Comparison of ENCODE assay signal across 8 cellular contexts in the genomic region with DNA sequence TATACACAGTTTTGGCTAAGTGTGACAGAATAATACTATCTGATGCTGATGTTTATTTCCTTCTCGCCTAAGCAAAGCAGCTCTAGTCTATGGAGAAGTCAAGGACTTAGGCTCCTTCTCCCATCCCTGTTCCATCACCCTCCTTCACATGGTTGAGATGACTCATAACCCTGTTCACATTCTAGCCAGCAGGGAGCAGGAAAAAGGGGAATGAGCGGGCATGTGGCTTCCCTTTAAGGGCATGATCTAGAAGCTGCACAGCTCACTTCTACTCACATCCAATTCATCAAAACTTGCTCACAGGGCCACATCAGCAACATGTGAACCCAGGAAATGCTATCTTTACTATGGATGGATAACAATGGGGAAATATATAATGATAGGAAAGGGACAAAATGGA. TPM values are rescaled to one million over a fixed set of nuclear protein-coding genes. Genes with fewer than 3 reads are reported as not detected.
DNase-seq lines count a peak whose midpoint lies in the region; ATAC-seq and TF ChIP-seq lines count a peak whose summit lies in the region.

No MANE protein-coding gene starts in this region.

- no peak overlapping the region for H3K4me3 ChIP-seq in Caco-2 (ENCODE audit: low read depth, low read length)
- H3K4me3 ChIP-seq in thyroid gland (replicated peaks in 1 of 3): no peak overlapping the region

- POLR2A ChIA-PET in Caco-2 (lab: Charles Lee): no interaction called here
- POLR2A ChIA-PET in naive thymus-derived CD8-positive, alpha-beta T cell (lab: Charles Lee): no interaction called here

- peaks cover 12% of the 10 kb centered on the region for H3K4me1 Mint-ChIP-seq in Caco-2 (ENCODE audit: low read depth, unreplicated experiment)
- peaks cover 50 to 85% (median 81%) of the 10 kb centered on the region in 4 donors for H3K4me1 Mint-ChIP-seq in naive thymus-derived CD8-positive, alpha-beta T cell

- no peaks in the 10 kb centered on the region for H3K27me3 Mint-ChIP-seq in Caco-2 (ENCODE audit: insufficient read depth, unreplicated experiment)
- H3K27me3 Mint-ChIP-seq in naive thymus-derived CD8-positive, alpha-beta T cell: no peaks in the 10 kb centered on the region

- H3K4me1 ChIP-seq in Caco-2: peaks cover 16% of the 10 kb centered on the region
- H3K4me1 ChIP-seq in thyroid gland: peaks cover 4 to 7% of the 10 kb centered on the region in 2 donors

- TF ChIP-seq POLR2A in thyroid gland (IDR thresholded peaks at IDR 0.05): no peak

- H3K27ac ChIP-seq in thyroid gland: no peak overlapping the region

- H3K9me3 Mint-ChIP-seq in Caco-2 (ENCODE audit: unreplicated experiment): no peaks in the 10 kb centered on the region
- peaks cover 0 to 2% (median 0%) of the 10 kb centered on the region in 9 donors for H3K9me3 Mint-ChIP-seq in naive thymus-derived CD8-positive, alpha-beta T cell

- CTCF ChIA-PET in Caco-2 (lab: Charles Lee): no interaction called here

- H3K36me3 ChIP-seq in Caco-2 (ENCODE audit: control insufficient read depth, insufficient read depth, low read length) (no peaks in the 10 kb centered on the region), thyroid gland (no peaks in the 10 kb centered on the region)

- TF ChIP-seq CTCF in Caco-2 (IDR thresholded peaks at IDR 0.05; ENCODE audit: insufficient read depth in 1 of 2, low read depth in 1 of 2, low read length in 1 of 2, severe bottlenecking in 1 of 2, unreplicated experiment in 1 of 2): no peak
- no peak for TF ChIP-seq CTCF in thyroid gland (IDR thresholded peaks at IDR 0.05)

- BruUV-seq in Caco-2 (replicated peaks; lab: Mats Ljungman, UMichigan): no TSS peak

- no peaks in the 10 kb centered on the region for H3K9me3 ChIP-seq in Caco-2
- no peaks in the 10 kb centered on the region for H3K9me3 ChIP-seq in thyroid gland

- DNase-seq in Caco-2 (peak; percentile 28 to 35), MV-4-11 (lab: John Stamatoyannopoulos, UW) (peak; percentile 39), dedifferentiated amniotic fluid mesenchymal stem cell (ENCODE audit: extremely low spot score) (peak; percentile 58), thyroid gland (no peak), Ammon's horn (ENCODE audit: low spot score) (no peak)
- DNase-seq in naive thymus-derived CD8-positive, alpha-beta T cell: no peak
- DNase-seq in effector CD8-positive, alpha-beta T cell (lab: John Stamatoyannopoulos, UW): no peak

- ATAC-seq in naive thymus-derived CD8-positive, alpha-beta T cell: no peak
- no peak for ATAC-seq in GM18498 (IDR thresholded peaks at IDR 0.05; ENCODE audit: unreplicated experiment)

- no peak overlapping the region for H3K4me3 Mint-ChIP-seq in Caco-2 (ENCODE audit: unreplicated experiment)
- peak overlapping the region in 4 of 10 donors; percentile 1 to 49 (median 33) for H3K4me3 Mint-ChIP-seq in naive thymus-derived CD8-positive, alpha-beta T cell

- intact Hi-C loops in Caco-2 (cut with micrococcal nuclease; ENCODE audit: unreplicated experiment): no loop called here
- intact Hi-C loops in thyroid gland (cut with DNase I): no loop called here

- WGBS in thyroid gland, 2 donors: 87 to 90% methylated on average over 2 of the region's 2 CpGs

- H3K27me3 ChIP-seq in Caco-2 (replicated peaks; ENCODE audit: control insufficient read depth, insufficient read depth, low read length): no peaks in the 10 kb centered on the region
- no peaks in the 10 kb centered on the region for H3K27me3 ChIP-seq in thyroid gland

- H3K36me3 Mint-ChIP-seq in Caco-2 (ENCODE audit: insufficient read depth, unreplicated experiment): peaks cover 3% of the 10 kb centered on the region
- peaks cover 23 to 53% (median 29%) of the 10 kb centered on the region in 3 donors for H3K36me3 Mint-ChIP-seq in naive thymus-derived CD8-positive, alpha-beta T cell

- H3K27ac Mint-ChIP-seq in Caco-2 (ENCODE audit: unreplicated experiment): no peak overlapping the region
- peak overlapping the region in 8 of 10 donors; percentile 14 to 85 (median 57) for H3K27ac Mint-ChIP-seq in naive thymus-derived CD8-positive, alpha-beta T cell

RNA-seq across cellular contexts. Expression of a gene that starts 40.9 kb away (rescaled TPM):
- 29.6 and 34.3 TPM in 2 replicates for total RNA-seq in Caco-2 (2022)
- total RNA-seq in naive thymus-derived CD8-positive, alpha-beta T cell: 100 to 1,000 TPM; 106 to 108 TPM
- 10 to 100 TPM; 32.1 to 36.6 (median 34.2) TPM for polyA plus RNA-seq in naive thymus-derived CD8-positive, alpha-beta T cell
- total RNA-seq in thyroid gland: 100 to 1,000 TPM in 1 of 4 donors, 10 to 100 TPM in 3; 61.8 to 119 (median 83.4) TPM

Comparison
In these comparisons a context has a peak if more than half of its experiments do, and no peak if none do; other contexts are left out.
1. DNase-seq: peak in Caco-2 (2 of 2), MV-4-11 (single experiment) and dedifferentiated amniotic fluid mesenchymal stem cell (single experiment); none in naive thymus-derived CD8-positive, alpha-beta T cell (0 of 10), thyroid gland (0 of 2), Ammon's horn (single experiment) and effector CD8-positive, alpha-beta T cell (single experiment).